Comparison of ENCODE assay signal across 13 cellular contexts in genomic region chr17:79833110-79833450, GRCh38. TPM values are rescaled to one million over a fixed set of nuclear protein-coding genes. Genes with fewer than 3 reads are reported as not detected.
DNase-seq lines count a peak whose midpoint lies in the region; ATAC-seq and TF ChIP-seq lines count a peak whose summit lies in the region.
"Had no signal": no experiment of that assay in that cellular context is flagged by ENCODE, and none has a peak within 500 bp of the region (broad histone marks: within the 10 kb centered on the region; RNA-seq: fewer than 3 reads in every experiment).

No MANE protein-coding gene starts in this region.

- no peak overlapping the region for H3K27ac Mint-ChIP-seq in activated naive CD4-positive, alpha-beta T cell treated with anti-CD3 and anti-CD28 coated beads, Interleukin-2, amount 10 ng/mL, durations not matched to agents 7 days and 5 days
- H3K27ac Mint-ChIP-seq in glutamatergic neuron (ENCODE audit: unreplicated experiment) = no peak overlapping the region
- H3K27ac Mint-ChIP-seq in stimulated activated memory B cell treated with anti-CD40 and anti-IgM and Interleukin-4, amounts not matched to agents 10 μg/mL and 1 μg/mL and 100 μg/mL, for 72 hours = no peak overlapping the region
- H3K27ac Mint-ChIP-seq: activated naive CD4-positive, alpha-beta T cell treated with anti-CD3 and anti-CD28 coated beads for 36 hours had no signal

- ATAC-seq in Panc1 = no peak
- ATAC-seq in stimulated activated memory B cell treated with anti-CD40 and anti-IgM and Interleukin-4, amounts not matched to agents 10 μg/mL and 1 μg/mL and 100 μg/mL, for 72 hours = no peak

- H3K36me3 ChIP-seq in Panc1 (ENCODE audit: control insufficient read depth, insufficient read depth, low read length) = peaks cover 6% of the 10 kb centered on the region

- peak overlapping the region; percentile 89 for H3K27ac ChIP-seq in Panc1 (ENCODE audit: low read length)

- CTCF ChIA-PET in activated naive CD4-positive, alpha-beta T cell treated with anti-CD3 and anti-CD28 coated beads, Interleukin-2, amount 10 ng/mL, durations not matched to agents 7 days and 5 days (lab: Charles Lee) = interaction anchor here (1.6 kb wide), 1 partner anchor 8 kb away, joined by 7 read pairs; no protein-coding TSS in a partner anchor
- CTCF ChIA-PET in Panc1 (lab: Charles Lee) = interaction anchor here (0.6 to 3.6 kb wide), 6 partner anchors 11 to 153 kb away, joined by 3 to 21 read pairs (median 4); no protein-coding TSS in a partner anchor

- no peak for DNase-seq in activated naive CD4-positive, alpha-beta T cell treated with anti-CD3 and anti-CD28 coated beads, Interleukin-2, amount 10 ng/mL, durations not matched to agents 7 days and 5 days
- DNase-seq in activated naive CD4-positive, alpha-beta T cell treated with Interleukin-2 at 50 U/mL for 16 hours = no peak
- DNase-seq in Panc1 (ENCODE audit: low read depth, low spot score) = no peak
- DNase-seq in glutamatergic neuron = no peak
- DNase-seq in retinal pigment epithelial cell (ENCODE audit: low read depth) = no peak
- no peak for DNase-seq in epidermal melanocyte (ENCODE audit: insufficient read length, low spot score)
- DNase-seq in NCI-H69 (lab: John Stamatoyannopoulos, UW) = no peak
- DNase-seq: activated CD4-positive, alpha-beta T cell treated with anti-CD3 and anti-CD28 coated beads, Interleukin-2, amount 50 U/mL, for 48 hours; activated naive CD4-positive, alpha-beta T cell treated with anti-CD3 and anti-CD28 coated beads for 36 hours; KG1; NCI-H2029 treated with DMSO at 0.1 percent for 48 hours; SW 1271 had no signal

- POLR2A ChIA-PET in Panc1 (lab: Charles Lee) = interaction anchor here (0.6 kb wide), 1 partner anchor 867 kb away, joined by 4 read pairs; no protein-coding TSS in a partner anchor

- H3K4me3 ChIP-seq in Panc1 (ENCODE audit: low read depth in 2 of 2, low read length in 2 of 2) (peak overlapping the region; percentile 12 to 27), retinal pigment epithelial cell (ENCODE audit: low read length) (peak overlapping the region; percentile 16)

- H3K4me1 ChIP-seq in Panc1 (ENCODE audit: control insufficient read depth, insufficient read depth, low read length) = peaks cover 70% of the 10 kb centered on the region

- in situ Hi-C loops in Panc1 (cut with HindIII; ENCODE audit: low pct_unique_long_range_greater_than_20kb, low sequenced_read_pairs) = no loop called here

- peaks cover 25% of the 10 kb centered on the region for H3K36me3 Mint-ChIP-seq in activated naive CD4-positive, alpha-beta T cell treated with anti-CD3 and anti-CD28 coated beads, Interleukin-2, amount 10 ng/mL, durations not matched to agents 7 days and 5 days
- no peaks in the 10 kb centered on the region for H3K36me3 Mint-ChIP-seq in glutamatergic neuron (ENCODE audit: unreplicated experiment)
- peaks cover 25% of the 10 kb centered on the region for H3K36me3 Mint-ChIP-seq in stimulated activated memory B cell treated with anti-CD40 and anti-IgM and Interleukin-4, amounts not matched to agents 10 μg/mL and 1 μg/mL and 100 μg/mL, for 72 hours

- intact Hi-C loops in Panc1 (cut with micrococcal nuclease; ENCODE audit: unreplicated experiment) = loop anchor here (10.0 kb wide), 1 partner anchor 88 kb away; no protein-coding TSS in a partner anchor

- peaks cover 50% of the 10 kb centered on the region for H3K4me1 Mint-ChIP-seq in activated naive CD4-positive, alpha-beta T cell treated with anti-CD3 and anti-CD28 coated beads, Interleukin-2, amount 10 ng/mL, durations not matched to agents 7 days and 5 days
- H3K4me1 Mint-ChIP-seq in glutamatergic neuron (ENCODE audit: low read depth, unreplicated experiment) = peaks cover 8% of the 10 kb centered on the region
- H3K4me1 Mint-ChIP-seq in stimulated activated memory B cell treated with anti-CD40 and anti-IgM and Interleukin-4, amounts not matched to agents 10 μg/mL and 1 μg/mL and 100 μg/mL, for 72 hours = peaks cover 41% of the 10 kb centered on the region

- BruUV-seq in Panc1 (replicated peaks; lab: Mats Ljungman, UMichigan) = no TSS peak

- TF ChIP-seq CTCF in Panc1 (IDR thresholded peaks at IDR 0.05) (no peak), glutamatergic neuron (IDR thresholded peaks at IDR 0.05; ENCODE audit: partially characterized antibody, unreplicated experiment) (no peak), retinal pigment epithelial cell (conservative IDR thresholded peaks at IDR 0.05; ENCODE audit: low read depth, low read length) (no peak)

- peak overlapping the region; percentile 28 for H3K4me3 Mint-ChIP-seq in activated naive CD4-positive, alpha-beta T cell treated with anti-CD3 and anti-CD28 coated beads, Interleukin-2, amount 10 ng/mL, durations not matched to agents 7 days and 5 days
- H3K4me3 Mint-ChIP-seq in glutamatergic neuron (ENCODE audit: unreplicated experiment) = peak overlapping the region; percentile 61
- H3K4me3 Mint-ChIP-seq in stimulated activated memory B cell treated with anti-CD40 and anti-IgM and Interleukin-4, amounts not matched to agents 10 μg/mL and 1 μg/mL and 100 μg/mL, for 72 hours = no peak overlapping the region
- H3K4me3 Mint-ChIP-seq: activated naive CD4-positive, alpha-beta T cell treated with anti-CD3 and anti-CD28 coated beads for 36 hours had no signal

- no peaks in the 10 kb centered on the region for H3K9me3 Mint-ChIP-seq in activated naive CD4-positive, alpha-beta T cell treated with anti-CD3 and anti-CD28 coated beads, Interleukin-2, amount 10 ng/mL, durations not matched to agents 7 days and 5 days
- H3K9me3 Mint-ChIP-seq in glutamatergic neuron (ENCODE audit: unreplicated experiment) = peaks cover 6% of the 10 kb centered on the region
- no peaks in the 10 kb centered on the region for H3K9me3 Mint-ChIP-seq in stimulated activated memory B cell treated with anti-CD40 and anti-IgM and Interleukin-4, amounts not matched to agents 10 μg/mL and 1 μg/mL and 100 μg/mL, for 72 hours
- H3K9me3 Mint-ChIP-seq: activated naive CD4-positive, alpha-beta T cell treated with anti-CD3 and anti-CD28 coated beads for 36 hours had no signal

- H3K27me3 ChIP-seq in Panc1 (ENCODE audit: control insufficient read depth, insufficient read depth, low read length) = no peaks in the 10 kb centered on the region

- no peaks in the 10 kb centered on the region for H3K9me3 ChIP-seq in Panc1 (ENCODE audit: control insufficient read depth, insufficient read depth, low read depth, low read length)

- peaks cover 25% of the 10 kb centered on the region for H3K27me3 Mint-ChIP-seq in activated naive CD4-positive, alpha-beta T cell treated with anti-CD3 and anti-CD28 coated beads, Interleukin-2, amount 10 ng/mL, durations not matched to agents 7 days and 5 days
- H3K27me3 Mint-ChIP-seq in glutamatergic neuron (ENCODE audit: unreplicated experiment) = peaks cover 21% of the 10 kb centered on the region
- no peaks in the 10 kb centered on the region for H3K27me3 Mint-ChIP-seq in stimulated activated memory B cell treated with anti-CD40 and anti-IgM and Interleukin-4, amounts not matched to agents 10 μg/mL and 1 μg/mL and 100 μg/mL, for 72 hours

RNA-seq across cellular contexts. Expression of gene CBX4, which starts 6.2 kb away (rescaled TPM):
- total RNA-seq in Panc1 (2021; ENCODE audit: unreplicated experiment) (48.6 TPM), glutamatergic neuron (ENCODE audit: unreplicated experiment) (19.3 TPM)
- polyA plus RNA-seq in Panc1 (2012; ENCODE audit: insufficient read length) = 39.2 TPM

RNA-seq across cellular contexts. Expression of gene CBX8, which starts 36.2 kb away (rescaled TPM):
- 15.3 TPM for total RNA-seq in Panc1 (2021; ENCODE audit: unreplicated experiment)
- 17.3 TPM for polyA plus RNA-seq in Panc1 (2012; ENCODE audit: insufficient read length)
- total RNA-seq in glutamatergic neuron (ENCODE audit: unreplicated experiment) = 13.8 TPM

RNA-seq across cellular contexts. Expression of gene CBX2, which starts 55.1 kb away (rescaled TPM):
- total RNA-seq in Panc1 (2021; ENCODE audit: unreplicated experiment) = 9.0 TPM
- polyA plus RNA-seq in Panc1 (2012; ENCODE audit: insufficient read length) = 5.9 TPM
- total RNA-seq in glutamatergic neuron (ENCODE audit: unreplicated experiment) = 78.8 TPM
